ENCODE assay signal across 3 cellular contexts in genomic region chr1:20594746-20595145, GRCh38. TPM values are rescaled to one million over a fixed set of nuclear protein-coding genes. Genes with fewer than 3 reads are reported as not detected.
"Had no signal": no experiment of that assay in that cellular context is flagged by ENCODE, and none has a peak within 500 bp of the region (broad histone marks: within the 10 kb centered on the region; RNA-seq: fewer than 3 reads in every experiment).

No MANE protein-coding gene starts in this region.

- DNase-seq: GDM1 had no signal

- H3K4me3 ChIP-seq: GM12878 had no signal

- ATAC-seq: GM12878 had no signal

RNA-seq across cellular contexts. Expression of gene CDA, which starts 5.8 kb away (rescaled TPM):
- total RNA-seq: G401, GM12878 had no signal
- polyA plus RNA-seq: GM12878 had no signal

RNA-seq across cellular contexts. Expression of gene FAM43B, which starts 42.4 kb away (rescaled TPM):
- total RNA-seq: GM12878 had no signal
- polyA plus RNA-seq: GM12878 had no signal
